1 cellular context compared by ENCODE assay signal in the genomic region with DNA sequence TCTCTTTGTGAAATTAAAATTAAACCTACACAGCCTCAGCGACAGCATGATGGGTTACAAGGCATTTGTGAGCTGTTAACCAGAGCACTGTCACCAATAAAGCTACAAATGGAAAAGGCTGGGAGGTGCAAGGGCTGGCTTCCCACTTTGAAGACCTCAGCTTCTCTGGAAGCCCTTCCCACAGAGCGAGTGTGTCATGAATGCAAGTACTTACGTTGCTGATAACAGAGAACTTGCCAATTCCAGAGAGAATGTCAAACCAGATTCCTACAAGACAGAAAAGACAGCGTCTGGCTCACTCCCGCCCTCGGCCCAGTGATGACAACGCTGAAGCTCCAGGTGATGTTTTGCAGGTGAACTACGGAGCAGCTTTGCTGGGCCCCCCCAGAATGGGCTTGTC.
TF ChIP-seq lines count a peak whose summit lies in the region.

No MANE protein-coding gene starts in this region.

TF ChIP-seq in endothelial cell of umbilical vein, 7 proteins besides CTCF, POLR2A, EP300 and RAD21 (continued from another document):
- TF ChIP-seq, protein P1, sequence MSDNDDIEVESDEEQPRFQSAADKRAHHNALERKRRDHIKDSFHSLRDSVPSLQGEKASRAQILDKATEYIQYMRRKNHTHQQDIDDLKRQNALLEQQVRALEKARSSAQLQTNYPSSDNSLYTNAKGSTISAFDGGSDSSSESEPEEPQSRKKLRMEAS (IDR thresholded peaks at IDR 0.05; ENCODE audit: insufficient read depth, insufficient read length) = no peak
- no peak for TF ChIP-seq POLR2AphosphoS5 (IDR thresholded peaks at IDR 0.05; ENCODE audit: insufficient read depth, low read depth, low read length)
